18 cellular contexts compared by ENCODE assay signal in the genomic region with DNA sequence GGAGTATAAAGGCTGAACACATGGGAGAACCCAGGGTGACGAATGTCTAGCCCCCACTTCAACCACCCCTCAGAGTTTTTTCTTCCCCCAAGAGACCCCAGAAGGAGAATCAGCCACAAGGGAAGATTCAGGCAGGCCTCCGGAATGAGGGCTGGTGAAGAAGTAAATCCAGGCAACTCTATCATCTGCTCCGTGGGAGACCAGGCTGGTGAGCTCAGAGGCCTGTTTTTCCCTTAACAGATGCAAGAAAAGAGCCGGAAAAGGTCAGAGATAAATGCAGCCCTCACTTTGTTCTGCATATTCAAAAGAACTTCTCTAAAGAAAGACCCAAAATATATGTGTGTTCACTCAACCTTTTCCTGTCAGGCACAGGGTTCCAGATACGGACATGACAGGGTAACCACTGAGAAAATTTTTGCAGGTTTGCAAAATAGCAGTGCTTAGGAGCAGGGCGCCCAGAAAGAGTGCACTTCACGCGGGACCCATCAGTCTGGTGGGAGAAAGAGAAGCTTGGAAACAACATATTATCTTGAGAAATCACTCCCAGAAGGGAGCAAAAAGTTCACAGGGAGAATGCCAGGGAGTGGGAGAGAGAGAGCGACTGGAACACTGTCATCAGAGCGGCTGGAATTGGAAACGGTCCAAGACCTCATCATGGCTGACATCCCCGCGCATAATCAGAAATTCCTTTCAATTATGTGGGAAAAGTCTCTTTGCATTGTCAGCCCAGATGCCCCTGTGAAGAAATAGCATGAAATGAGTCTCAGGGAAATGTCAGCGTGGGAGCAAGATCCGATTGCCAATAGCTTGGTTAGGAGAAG.
DNase-seq lines count a peak whose midpoint lies in the region; ATAC-seq and TF ChIP-seq lines count a peak whose summit lies in the region.
"Had no signal": no experiment of that assay in that cellular context is flagged by ENCODE, and none has a peak within 500 bp of the region (broad histone marks: within the 10 kb centered on the region; RNA-seq: fewer than 3 reads in every experiment).

No MANE protein-coding gene starts in this region.

- no peaks in the 10 kb centered on the region for H3K9me3 Mint-ChIP-seq in nephron
- H3K9me3 Mint-ChIP-seq: activated B cell treated with CpG ODN at 0.5 μM for 24 hours; activated naive CD8-positive, alpha-beta T cell treated with anti-CD3 and anti-CD28 coated beads, Interleukin-2, amount 10 ng/mL, durations not matched to agents 7 days and 5 days had no signal

- peaks cover 52% of the 10 kb centered on the region for H3K4me1 Mint-ChIP-seq in nephron
- H3K4me1 Mint-ChIP-seq: activated naive CD8-positive, alpha-beta T cell treated with anti-CD3 and anti-CD28 coated beads, Interleukin-2, amount 10 ng/mL, durations not matched to agents 7 days and 5 days had no signal

- peak; percentile 24 for DNase-seq in AG08395 (ENCODE audit: low spot score)
- DNase-seq in NCI-H146 (lab: John Stamatoyannopoulos, UW), result peak; percentile 68
- peak; percentile 1 for DNase-seq in choroid plexus epithelial cell (ENCODE audit: low read depth)
- DNase-seq in left lobe of liver (ENCODE audit: low spot score), result no peak
- no peak for DNase-seq in stimulated activated naive CD8-positive, alpha-beta T cell treated with anti-CD3 and anti-CD28 coated beads, Interleukin-15, Interleukin-2, amounts not matched to agents 100 U/mL and 50 U/mL, for 24 hours
- DNase-seq: activated B cell treated with CpG ODN at 0.5 μM for 24 hours; activated CD8-positive, alpha-beta memory T cell treated with anti-CD3 and anti-CD28 coated beads, Interleukin-2, amount 50 U/mL, for 4 hours; activated naive CD8-positive, alpha-beta T cell treated with anti-CD3 and anti-CD28 coated beads, Interleukin-2, amount 10 ng/mL, durations not matched to agents 7 days and 5 days; AML-193; dermis blood vessel endothelial cell; DND-41; foreskin keratinocyte; H7; MV-4-11; NCI-H524 treated with DMSO at 0.1 percent for 48 hours had no signal

- H3K4me3 Mint-ChIP-seq in nephron, result no peak overlapping the region
- H3K4me3 Mint-ChIP-seq: activated B cell treated with CpG ODN at 0.5 μM for 24 hours; activated naive CD8-positive, alpha-beta T cell treated with anti-CD3 and anti-CD28 coated beads, Interleukin-2, amount 10 ng/mL, durations not matched to agents 7 days and 5 days had no signal

- H3K27me3 Mint-ChIP-seq in nephron (ENCODE audit: low read depth), result no peaks in the 10 kb centered on the region
- H3K27me3 Mint-ChIP-seq: activated B cell treated with CpG ODN at 0.5 μM for 24 hours had no signal

- no peaks in the 10 kb centered on the region for H3K36me3 Mint-ChIP-seq in nephron (ENCODE audit: low read depth)
- H3K36me3 Mint-ChIP-seq: activated naive CD8-positive, alpha-beta T cell treated with anti-CD3 and anti-CD28 coated beads, Interleukin-2, amount 10 ng/mL, durations not matched to agents 7 days and 5 days had no signal

- peak overlapping the region; percentile 43 to 87 (median 81) for H3K27ac Mint-ChIP-seq in nephron
- H3K27ac Mint-ChIP-seq: activated B cell treated with CpG ODN at 0.5 μM for 24 hours; activated naive CD8-positive, alpha-beta T cell treated with anti-CD3 and anti-CD28 coated beads, Interleukin-2, amount 10 ng/mL, durations not matched to agents 7 days and 5 days had no signal

- no peak for TF ChIP-seq CTCF in choroid plexus epithelial cell (conservative IDR thresholded peaks at IDR 0.05; ENCODE audit: low read depth, low read length)
- no peak for TF ChIP-seq CTCF in nephron (IDR thresholded peaks at IDR 0.05; ENCODE audit: unreplicated experiment in 3 of 3)

- ATAC-seq in HG03135 (IDR thresholded peaks at IDR 0.05; ENCODE audit: unreplicated experiment) (no peak), left lobe of liver (no peak), GM18520 (IDR thresholded peaks at IDR 0.05; ENCODE audit: unreplicated experiment) (no peak)
- no peak for ATAC-seq in stimulated activated naive CD8-positive, alpha-beta T cell treated with anti-CD3 and anti-CD28 coated beads, Interleukin-15, Interleukin-2, amounts not matched to agents 100 U/mL and 50 U/mL, for 24 hours
- ATAC-seq: foreskin keratinocyte had no signal

- H3K4me3 ChIP-seq in choroid plexus epithelial cell (ENCODE audit: low read depth, low read length), result no peak overlapping the region

Comparison
In these comparisons a context has a peak if more than half of its experiments do, and no peak if none do; other contexts are left out.
1. DNase-seq: peak in AG08395 (single experiment), NCI-H146 (single experiment) and choroid plexus epithelial cell (single experiment); none in left lobe of liver (single experiment) and stimulated activated naive CD8-positive, alpha-beta T cell treated with anti-CD3 and anti-CD28 coated beads, Interleukin-15, Interleukin-2, amounts not matched to agents 100 U/mL and 50 U/mL, for 24 hours (single experiment).